In the genomic region with DNA sequence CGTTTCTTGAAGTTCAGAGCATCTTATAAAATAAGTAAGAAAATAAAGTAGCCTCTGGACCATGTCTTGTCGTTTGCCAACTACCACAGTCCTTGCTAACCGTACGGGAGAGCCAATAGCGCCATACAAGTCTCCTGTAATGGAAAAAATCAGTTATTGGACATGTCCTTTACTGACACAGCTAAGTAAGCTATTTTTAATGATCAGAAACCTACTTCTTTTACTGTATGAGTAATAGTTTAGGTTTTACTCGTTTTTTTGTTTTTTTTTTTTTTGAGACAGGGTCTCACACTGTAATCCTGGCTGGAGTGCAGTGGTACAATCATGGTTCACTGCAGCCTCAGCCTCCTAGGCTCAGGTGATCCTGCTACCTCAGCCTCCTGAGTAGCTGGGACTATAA, we compare ENCODE assay signal across 10 cellular contexts. TPM values are rescaled to one million over a fixed set of nuclear protein-coding genes. Genes with fewer than 3 reads are reported as not detected.
DNase-seq lines count a peak whose midpoint lies in the region; TF ChIP-seq lines count a peak whose summit lies in the region.
"Had no signal": no experiment of that assay in that cellular context is flagged by ENCODE, and none has a peak within 500 bp of the region (broad histone marks: within the 10 kb centered on the region; RNA-seq: fewer than 3 reads in every experiment).

No MANE protein-coding gene starts in this region.

- H4K20me1 ChIP-seq in osteoblast (ENCODE audit: insufficient read depth, low read length): no peaks in the 10 kb centered on the region

- peaks cover 41% of the 10 kb centered on the region for H3K79me2 ChIP-seq in osteoblast (ENCODE audit: insufficient read depth, low read length)

- H3K4me3 ChIP-seq in osteoblast (ENCODE audit: insufficient read depth, low read length): no peak overlapping the region
- H3K4me3 ChIP-seq: MG63 had no signal

- peak overlapping the region; percentile 87 for H3K27ac Mint-ChIP-seq in HFFc6

- peaks cover 55% of the 10 kb centered on the region for H3K36me3 ChIP-seq in osteoblast (ENCODE audit: insufficient read depth, low read length)

- peak; percentile 16 for DNase-seq in GM13977 (ENCODE audit: low spot score)
- no peak for DNase-seq in HFFc6
- DNase-seq in osteoblast (ENCODE audit: insufficient read length, low spot score, missing footprints): no peak
- DNase-seq in activated gamma-delta T cell (lab: John Stamatoyannopoulos, UW): no peak
- DNase-seq in G401 (ENCODE audit: low spot score): no peak
- no peak for DNase-seq in DMS53 treated with DMSO at 0.1 percent for 48 hours (lab: John Stamatoyannopoulos, UW; ENCODE audit: unreplicated experiment)
- no peak for DNase-seq in CD1c-positive myeloid dendritic cell (ENCODE audit: extremely low spot score)
- DNase-seq: Caco-2 had no signal

- H3K4me3 Mint-ChIP-seq in HFFc6: peak overlapping the region; percentile 23

- peaks cover 52% of the 10 kb centered on the region for H3K36me3 Mint-ChIP-seq in HFFc6 (ENCODE audit: low read depth)

- peaks cover 23% of the 10 kb centered on the region for H3K4me1 Mint-ChIP-seq in HFFc6 (ENCODE audit: low read depth)

- no peak for TF ChIP-seq CTCF in GM13977 (IDR thresholded peaks at IDR 0.05; ENCODE audit: extremely low read depth, insufficient read depth, missing control alignments)
- no peak for TF ChIP-seq CTCF in HFFc6 (IDR thresholded peaks at IDR 0.05)
- no peak for TF ChIP-seq CTCF in osteoblast (IDR thresholded peaks at IDR 0.05; ENCODE audit: extremely low read depth, low read depth, low read length)

- H3K9me3 ChIP-seq in osteoblast (ENCODE audit: low read depth, low read length): no peaks in the 10 kb centered on the region
- H3K9me3 ChIP-seq: Caco-2, MG63 had no signal

- H3K9me3 Mint-ChIP-seq in HFFc6: no peaks in the 10 kb centered on the region

- peak overlapping the region; percentile 93 for H3K27ac ChIP-seq in angular gyrus (ENCODE audit: low read depth, low read length)
- peak overlapping the region; percentile 76 for H3K27ac ChIP-seq in osteoblast (ENCODE audit: low read depth, low read length)

- no peaks in the 10 kb centered on the region for H3K27me3 ChIP-seq in osteoblast (ENCODE audit: insufficient read depth, low read length)
- H3K27me3 ChIP-seq: MG63 had no signal

- H3K4me1 ChIP-seq in osteoblast (ENCODE audit: insufficient read depth, low read length): peaks cover 27% of the 10 kb centered on the region
- H3K4me1 ChIP-seq: Caco-2 had no signal

- H3K4me2 ChIP-seq in osteoblast (ENCODE audit: insufficient read depth, low read length): peak overlapping the region; percentile 69

- in situ Hi-C loops in GM13977 (cut with MboI; ENCODE audit: low pct_unique_long_range_greater_than_20kb, low sequenced_read_pairs, unreplicated experiment): no loop called here
- in situ Hi-C loops in G401 (cut with HindIII; ENCODE audit: low sequenced_read_pairs): no loop called here

- no peaks in the 10 kb centered on the region for H3K27me3 Mint-ChIP-seq in HFFc6 (ENCODE audit: insufficient read depth)

- no peak overlapping the region for H2AFZ ChIP-seq in osteoblast (ENCODE audit: low read length)

RNA-seq across cellular contexts. Expression of gene RAPGEF6, which starts 37.8 kb away (rescaled TPM):
- total RNA-seq in HFFc6 (2021; fragmentation: NEBNext Ultra II Directional; extraction: Animal tissue kit (Norgen Biotek cat#: 25700)): 10 to 100 TPM in 3 of 6 experiments, 1 to 10 TPM in 3; 7.3 to 12.0 (median 10.2) TPM
- 15.6 and 18.6 TPM in 2 replicates for total RNA-seq in osteoblast
- 2.4 and 6.0 TPM in 2 replicates for total RNA-seq in G401 (2014; rRNA removed; shearing (Covaris generic))
